In genomic region chr2:85187069-85187468, GRCh38 we compare ENCODE assay signal across 18 cellular contexts. TPM values are rescaled to one million over a fixed set of nuclear protein-coding genes. Genes with fewer than 3 reads are reported as not detected.
"Had no signal": no experiment of that assay in that cellular context is flagged by ENCODE, and none has a peak within 500 bp of the region (broad histone marks: within the 10 kb centered on the region; RNA-seq: fewer than 3 reads in every experiment).

No MANE protein-coding gene starts in this region.

- H3K4me1 Mint-ChIP-seq: stimulated activated memory B cell treated with anti-CD40 and anti-IgM and Interleukin-4, amounts not matched to agents 10 μg/mL and 1 μg/mL and 100 μg/mL, for 72 hours had no signal

- H3K27ac Mint-ChIP-seq: naive thymus-derived CD4-positive, alpha-beta T cell; stimulated activated memory B cell treated with anti-CD40 and anti-IgM and Interleukin-4, amounts not matched to agents 10 μg/mL and 1 μg/mL and 100 μg/mL, for 72 hours; stimulated activated naive CD8-positive, alpha-beta T cell treated with anti-CD3 and anti-CD28 coated beads, Interleukin-15, Interleukin-2, amounts not matched to agents 100 ng/mL and 50 ng/mL, for 24 hours had no signal

- DNase-seq: central memory CD4-positive, alpha-beta T cell; effector CD4-positive, alpha-beta T cell; heart left ventricle; hippocampal formation; islet precursor cell; mammary epithelial cell; naive thymus-derived CD4-positive, alpha-beta T cell; posterior cingulate gyrus; stimulated activated CD4-positive, alpha-beta T cell treated with anti-CD3 and anti-CD28 coated beads, Interleukin-4, amount 100 ng/mL, for 1 hour; transverse colon had no signal

- H3K36me3 ChIP-seq: heart left ventricle, right atrium auricular region, thoracic aorta, transverse colon had no signal

- H3K4me3 Mint-ChIP-seq: naive thymus-derived CD4-positive, alpha-beta T cell; stimulated activated memory B cell treated with anti-CD40 and anti-IgM and Interleukin-4, amounts not matched to agents 10 μg/mL and 1 μg/mL and 100 μg/mL, for 72 hours; stimulated activated naive CD8-positive, alpha-beta T cell treated with anti-CD3 and anti-CD28 coated beads, Interleukin-15, Interleukin-2, amounts not matched to agents 100 ng/mL and 50 ng/mL, for 24 hours had no signal

- H3K36me3 Mint-ChIP-seq: naive thymus-derived CD4-positive, alpha-beta T cell; stimulated activated memory B cell treated with anti-CD40 and anti-IgM and Interleukin-4, amounts not matched to agents 10 μg/mL and 1 μg/mL and 100 μg/mL, for 72 hours had no signal

- H3K9me3 ChIP-seq: heart left ventricle, right atrium auricular region, thoracic aorta, transverse colon had no signal

- FAIRE-seq: frontal cortex had no signal

- H3K27me3 ChIP-seq: heart left ventricle, right atrium auricular region, transverse colon had no signal

- H3K27me3 Mint-ChIP-seq: stimulated activated naive CD8-positive, alpha-beta T cell treated with anti-CD3 and anti-CD28 coated beads, Interleukin-15, Interleukin-2, amounts not matched to agents 100 ng/mL and 50 ng/mL, for 24 hours had no signal

- H3K27ac ChIP-seq: coronary artery, heart left ventricle, right atrium auricular region, thoracic aorta, transverse colon had no signal

- ATAC-seq: heart left ventricle; left lobe of liver; naive thymus-derived CD4-positive, alpha-beta T cell; stimulated activated memory B cell treated with anti-CD40 and anti-IgM and Interleukin-4, amounts not matched to agents 10 μg/mL and 1 μg/mL and 100 μg/mL, for 72 hours had no signal

- H3K9me3 Mint-ChIP-seq: naive thymus-derived CD4-positive, alpha-beta T cell; stimulated activated memory B cell treated with anti-CD40 and anti-IgM and Interleukin-4, amounts not matched to agents 10 μg/mL and 1 μg/mL and 100 μg/mL, for 72 hours; stimulated activated naive CD8-positive, alpha-beta T cell treated with anti-CD3 and anti-CD28 coated beads, Interleukin-15, Interleukin-2, amounts not matched to agents 100 ng/mL and 50 ng/mL, for 24 hours had no signal

- H3K4me3 ChIP-seq: coronary artery, heart left ventricle, right atrium auricular region, thoracic aorta, transverse colon had no signal

RNA-seq across cellular contexts. Expression of gene TCF7L1, which starts 53.9 kb away (rescaled TPM):
- total RNA-seq: mononuclear cell had no signal
